In the genomic region with DNA sequence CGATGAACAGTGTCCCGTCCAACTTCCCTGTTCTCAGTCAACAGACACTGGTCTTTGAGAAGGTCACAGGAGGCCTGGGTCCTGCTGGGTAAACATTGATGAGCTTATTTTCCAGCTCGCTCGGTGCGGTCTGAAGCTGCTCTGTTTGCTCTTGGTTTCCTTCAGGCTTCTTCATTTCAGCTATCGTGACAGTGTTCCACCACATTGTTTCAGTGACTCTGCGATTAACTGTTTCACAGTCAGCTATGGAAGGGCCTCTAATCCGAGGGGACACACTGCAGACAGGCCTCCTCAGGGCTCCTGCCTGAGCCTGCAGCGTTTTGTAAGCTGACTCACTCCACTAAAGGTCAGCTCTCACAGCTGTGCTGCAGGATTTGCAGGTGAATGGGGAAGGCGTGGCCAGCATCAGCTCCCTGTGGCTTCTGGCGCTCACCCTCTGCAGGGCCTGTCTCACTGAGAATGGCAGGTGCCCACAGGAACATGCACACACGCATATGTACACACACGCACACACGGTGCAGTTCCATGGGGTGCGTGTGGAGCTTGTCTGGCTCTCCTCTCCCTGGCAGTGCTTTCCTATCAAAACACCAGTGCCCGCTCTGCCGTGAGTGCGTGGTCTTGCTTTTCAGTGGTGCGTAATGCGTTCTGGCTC, we compare ENCODE assay signal across 14 cellular contexts.
DNase-seq lines count a peak whose midpoint lies in the region; ATAC-seq, FAIRE-seq and TF ChIP-seq lines count a peak whose summit lies in the region.
"Had no signal": no experiment of that assay in that cellular context is flagged by ENCODE, and none has a peak within 500 bp of the region (broad histone marks: within the 10 kb centered on the region; RNA-seq: fewer than 3 reads in every experiment).

No MANE protein-coding gene starts in this region.

- TF ChIP-seq CTCF in C4-2B (conservative IDR thresholded peaks at IDR 0.05), result no peak
- no peak for TF ChIP-seq CTCF in MM.1S (IDR thresholded peaks at IDR 0.05; ENCODE audit: low read length)
- no peak for TF ChIP-seq CTCF in keratinocyte (optimal IDR thresholded peaks at IDR 0.05 in 1 of 3, IDR thresholded peaks at IDR 0.05 in 1 of 3, conservative IDR thresholded peaks at IDR 0.05 in 1 of 3; ENCODE audit: extremely low read depth in 1 of 3, insufficient read depth in 2 of 3, low read length in 3 of 3)

- H3K36me3 ChIP-seq in MM.1S (replicated peaks; ENCODE audit: insufficient read depth, low read length), result no peaks in the 10 kb centered on the region
- H3K36me3 ChIP-seq in keratinocyte (ENCODE audit: control insufficient read depth in 2 of 2, extremely low read depth in 1 of 2, insufficient read depth in 2 of 2, low read length in 2 of 2), result no peaks in the 10 kb centered on the region

- H2AFZ ChIP-seq in MM.1S (ENCODE audit: low read length), result peak overlapping the region; percentile 30; the same call in 1 of the 2 replicates
- H2AFZ ChIP-seq in keratinocyte (ENCODE audit: control insufficient read depth, low read length), result no peak overlapping the region

- H4K20me1 ChIP-seq in MM.1S (ENCODE audit: insufficient read depth, low read length) (no peaks in the 10 kb centered on the region), keratinocyte (ENCODE audit: control insufficient read depth, extremely low read depth, insufficient read depth, low read length) (no peaks in the 10 kb centered on the region)

- no peaks in the 10 kb centered on the region for H3K9me1 ChIP-seq in keratinocyte (ENCODE audit: control insufficient read depth, extremely low read depth, insufficient read depth, low read length)

- H3K4me3 ChIP-seq in MM.1S (ENCODE audit: low read length) (no peak overlapping the region), keratinocyte (ENCODE audit: control insufficient read depth in 2 of 3, extremely low read depth in 1 of 3, insufficient read depth in 2 of 3, low read depth in 1 of 3, low read length in 3 of 3) (no peak overlapping the region)
- H3K4me3 ChIP-seq: lung, SK-N-MC had no signal

- H3K4me2 ChIP-seq in MM.1S (ENCODE audit: low read depth, low read length) (peak overlapping the region; percentile 4; the same call in 1 of the 2 replicates), keratinocyte (ENCODE audit: control insufficient read depth, extremely low read depth, insufficient read depth, low read depth, low read length) (no peak overlapping the region)

- FAIRE-seq in keratinocyte (lab: Jason Lieb, UNC) (peak; percentile 57), HTR-8/SVneo (lab: Jason Lieb, UNC) (no peak)

- no peaks in the 10 kb centered on the region for H3F3A ChIP-seq in MM.1S (ENCODE audit: insufficient read depth, low read length)

- dilution Hi-C loops in keratinocyte (cut with MboI; ENCODE audit: extremely low pct_ligation_motif_present, low sequenced_read_pairs), result no loop called here

- no peaks in the 10 kb centered on the region for H3K79me2 ChIP-seq in MM.1S (ENCODE audit: low read length)
- no peaks in the 10 kb centered on the region for H3K79me2 ChIP-seq in keratinocyte (ENCODE audit: control insufficient read depth, insufficient read depth, low read length)

- H3K27me3 ChIP-seq in MM.1S (replicated peaks; ENCODE audit: insufficient read depth, low read length) (peaks cover 6% of the 10 kb centered on the region; the same call in 1 of the 2 replicates), keratinocyte (ENCODE audit: control insufficient read depth, extremely low read depth, insufficient read depth, low read length) (peaks cover 20% of the 10 kb centered on the region)

- no peaks in the 10 kb centered on the region for H3K9me2 ChIP-seq in MM.1S (replicated peaks; ENCODE audit: insufficient read depth, low read length)

- 0 out of 2 replicates have a peak, but pooled peaks cover 6% of the 10 kb centered on the region for H3K4me1 ChIP-seq in MM.1S (ENCODE audit: low read length)
- no peaks in the 10 kb centered on the region for H3K4me1 ChIP-seq in keratinocyte (ENCODE audit: control insufficient read depth, extremely low read depth, insufficient read depth, low read length)

- DNase-seq in MM.1S, result peak; percentile 48
- peak; percentile 83 for DNase-seq in SHP77 treated with DMSO at 0.1 percent for 48 hours (lab: John Stamatoyannopoulos, UW)
- no peak for DNase-seq in keratinocyte (ENCODE audit: low read depth, low spot score)
- DNase-seq in NCI-H2171 (lab: John Stamatoyannopoulos, UW), result no peak
- no peak for DNase-seq in left colon
- DNase-seq in HTR-8/SVneo (ENCODE audit: insufficient read length, low spot score), result no peak
- DNase-seq: activated CD4-positive, alpha-beta T cell treated with anti-CD3 and anti-CD28 coated beads, Interleukin-2, amount 10 ng/mL, durations not matched to agents 24 days and 14 days; activated naive CD4-positive, alpha-beta T cell treated with Interleukin-2 at 50 U/mL for 16 hours; EL; NCI-H1694 had no signal

- H3K9ac ChIP-seq in MM.1S (ENCODE audit: low read length), result no peak overlapping the region
- no peak overlapping the region for H3K9ac ChIP-seq in keratinocyte (ENCODE audit: control insufficient read depth, extremely low read depth, insufficient read depth, low read length)

- H3K27ac ChIP-seq in C4-2B (peak overlapping the region; percentile 68), MM.1S (ENCODE audit: low read length) (0 out of 2 replicates have a peak overlapping the region, but pooled peaks have one; percentile 1), keratinocyte (ENCODE audit: control insufficient read depth, insufficient read depth, low read length) (no peak overlapping the region)
- H3K27ac ChIP-seq: SK-N-MC had no signal

- no peak for ATAC-seq in GM18517 (IDR thresholded peaks at IDR 0.05; ENCODE audit: unreplicated experiment)
- no peak for ATAC-seq in left colon

- H3K9me3 ChIP-seq in MM.1S (replicated peaks; ENCODE audit: insufficient read depth, low read length) (no peaks in the 10 kb centered on the region), keratinocyte (ENCODE audit: control insufficient read depth, low read depth, low read length) (peaks cover 3% of the 10 kb centered on the region)

- intact Hi-C loops in left colon (cut with DNase I, micrococcal nuclease), result no loop called here

Comparison
In these comparisons a context has a peak if more than half of its experiments do, and no peak if none do; other contexts are left out.
1. DNase-seq: peak in MM.1S (single experiment) and SHP77 treated with DMSO at 0.1 percent for 48 hours (single experiment); none in keratinocyte (single experiment), NCI-H2171 (single experiment), left colon (0 of 2) and HTR-8/SVneo (single experiment).